22 cellular contexts compared by ENCODE assay signal in the genomic region with DNA sequence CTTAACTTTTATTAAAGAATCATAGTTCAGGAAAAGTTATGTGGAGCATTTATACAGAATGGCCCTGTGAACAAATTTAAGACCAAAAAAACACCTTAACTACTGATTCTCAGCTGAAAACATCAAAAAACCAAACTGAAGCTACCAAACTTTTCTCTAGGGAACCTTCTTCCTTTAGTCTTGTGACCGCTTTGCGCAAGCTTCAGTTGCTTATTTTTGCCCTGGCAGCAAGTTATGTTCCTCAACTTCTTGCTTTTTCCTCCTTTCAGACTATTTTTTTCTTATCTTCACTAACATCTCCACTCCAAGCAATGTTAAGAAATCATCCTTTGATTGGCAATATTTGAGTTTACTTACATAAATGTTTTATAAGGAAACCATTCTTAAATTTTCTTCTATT.
DNase-seq lines count a peak whose midpoint lies in the region; ATAC-seq and TF ChIP-seq lines count a peak whose summit lies in the region.
"Had no signal": no experiment of that assay in that cellular context is flagged by ENCODE, and none has a peak within 500 bp of the region (broad histone marks: within the 10 kb centered on the region; RNA-seq: fewer than 3 reads in every experiment).

No MANE protein-coding gene starts in this region.

- no peak overlapping the region for H3K18ac ChIP-seq in H9 (ENCODE audit: insufficient read length, low read depth, low read length)

- no peak overlapping the region for H4K91ac ChIP-seq in H9 (ENCODE audit: insufficient read length, low read depth, low read length)

- peak overlapping the region; percentile 41 for H3K4me3 ChIP-seq in OCI-LY7 (ENCODE audit: low read depth, low read length, poor library complexity, severe bottlenecking)
- H3K4me3 ChIP-seq in fibroblast of villous mesenchyme (ENCODE audit: low read depth, low read length), result no peak overlapping the region
- no peak overlapping the region for H3K4me3 ChIP-seq in upper lobe of right lung
- H3K4me3 ChIP-seq: lung had no signal

- H3K23me2 ChIP-seq in H9 (ENCODE audit: insufficient read length, low read depth, low read length, poor library complexity, severe bottlenecking), result no peaks in the 10 kb centered on the region

- H3K27ac Mint-ChIP-seq in activated CD8-positive, alpha-beta memory T cell treated with anti-CD3 and anti-CD28 coated beads, Interleukin-2, amount 10 ng/mL, durations not matched to agents 7 days and 5 days, result peak overlapping the region; percentile 4
- no peak overlapping the region for H3K27ac Mint-ChIP-seq in H9
- H3K27ac Mint-ChIP-seq: activated T-helper 1 cell treated with anti-CD3 and anti-CD28 coated beads, Interleukin-12 subunit alpha, Interleukin-12 subunit beta, Interleukin-2, Interleukin-4 antibody, amounts not matched to agents 30 ng/mL and 10 ng/mL and 1 ng/mL, durations not matched to agents 14 hours and 24 hours and 36 hours; CD4-positive, alpha-beta T cell; immature natural killer cell; type B pancreatic cell had no signal

- H3K4ac ChIP-seq in H9 (ENCODE audit: low read depth, low read length), result no peak overlapping the region

- H2BK15ac ChIP-seq in H9 (ENCODE audit: low read depth, low read length), result no peak overlapping the region

- H4K20me1 ChIP-seq in OCI-LY7 (ENCODE audit: insufficient read depth, low read length), result no peaks in the 10 kb centered on the region
- H4K20me1 ChIP-seq in H9 (ENCODE audit: control insufficient read depth, insufficient read depth, insufficient read length), result no peaks in the 10 kb centered on the region

- H4K5ac ChIP-seq in H9 (ENCODE audit: insufficient read length, low read depth, low read length), result no peak overlapping the region

- H3K9me3 ChIP-seq in OCI-LY7 (ENCODE audit: low read length) (no peaks in the 10 kb centered on the region), upper lobe of right lung (no peaks in the 10 kb centered on the region), H9 (ENCODE audit: control insufficient read depth, low read depth, low read length) (no peaks in the 10 kb centered on the region)

- no peak overlapping the region for H3K4me3 Mint-ChIP-seq in activated CD8-positive, alpha-beta memory T cell treated with anti-CD3 and anti-CD28 coated beads, Interleukin-2, amount 10 ng/mL, durations not matched to agents 7 days and 5 days
- no peak overlapping the region for H3K4me3 Mint-ChIP-seq in H9
- H3K4me3 Mint-ChIP-seq: activated T-helper 1 cell treated with anti-CD3 and anti-CD28 coated beads, Interleukin-12 subunit alpha, Interleukin-12 subunit beta, Interleukin-2, Interleukin-4 antibody, amounts not matched to agents 30 ng/mL and 10 ng/mL and 1 ng/mL, durations not matched to agents 14 hours and 24 hours and 36 hours; CD4-positive, alpha-beta T cell; immature natural killer cell; type B pancreatic cell had no signal

- peak overlapping the region; percentile 72 for H3K27ac ChIP-seq in OCI-LY7 (ENCODE audit: low read depth, low read length, poor library complexity, severe bottlenecking)
- H3K27ac ChIP-seq in upper lobe of right lung, result no peak overlapping the region
- H3K27ac ChIP-seq in H9 (ENCODE audit: insufficient read length, low read depth, low read length), result no peak overlapping the region
- H3K27ac ChIP-seq: 22Rv1 had no signal

- no peaks in the 10 kb centered on the region for H3K79me2 ChIP-seq in OCI-LY7 (ENCODE audit: insufficient read depth, low read depth, low read length)
- no peaks in the 10 kb centered on the region for H3K79me2 ChIP-seq in H9 (ENCODE audit: insufficient read depth, low read length)

- TF ChIP-seq CTCF in OCI-LY7 (conservative IDR thresholded peaks at IDR 0.05; ENCODE audit: low read length) (no peak), fibroblast of villous mesenchyme (IDR thresholded peaks at IDR 0.05; ENCODE audit: insufficient read depth, low read depth, low read length) (no peak), upper lobe of right lung (IDR thresholded peaks at IDR 0.05) (no peak), H9 (conservative IDR thresholded peaks at IDR 0.05) (no peak)

- CTCF ChIA-PET in activated CD8-positive, alpha-beta memory T cell treated with anti-CD3 and anti-CD28 coated beads, Interleukin-2, amount 10 ng/mL, durations not matched to agents 7 days and 5 days (lab: Charles Lee), result no interaction called here
- CTCF ChIA-PET in OCI-LY7 (lab: Charles Lee; ENCODE audit: unreplicated experiment), result no interaction called here

- no peak for ATAC-seq in activated CD8-positive, alpha-beta memory T cell treated with anti-CD3 and anti-CD28 coated beads, Interleukin-2, amount 10 ng/mL, durations not matched to agents 7 days and 5 days
- ATAC-seq in upper lobe of right lung, result peak; percentile 31

- H3K9me3 Mint-ChIP-seq in activated CD8-positive, alpha-beta memory T cell treated with anti-CD3 and anti-CD28 coated beads, Interleukin-2, amount 10 ng/mL, durations not matched to agents 7 days and 5 days (ENCODE audit: low read depth), result peaks cover 3% of the 10 kb centered on the region
- no peaks in the 10 kb centered on the region for H3K9me3 Mint-ChIP-seq in H9
- H3K9me3 Mint-ChIP-seq: activated T-helper 1 cell treated with anti-CD3 and anti-CD28 coated beads, Interleukin-12 subunit alpha, Interleukin-12 subunit beta, Interleukin-2, Interleukin-4 antibody, amounts not matched to agents 30 ng/mL and 10 ng/mL and 1 ng/mL, durations not matched to agents 14 hours and 24 hours and 36 hours; immature natural killer cell; type B pancreatic cell had no signal

- no peak overlapping the region for H3K14ac ChIP-seq in H9 (ENCODE audit: insufficient read depth, low read length)

- H3K79me1 ChIP-seq in H9 (ENCODE audit: insufficient read depth, low read depth, low read length, poor library complexity, severe bottlenecking), result no peaks in the 10 kb centered on the region

- no peak overlapping the region for H2BK5ac ChIP-seq in H9 (ENCODE audit: insufficient read length, low read length)

- H2BK120ac ChIP-seq in H9 (ENCODE audit: low read depth, low read length, poor library complexity, severe bottlenecking), result no peak overlapping the region

- WGBS in H9 (ENCODE audit: extremely low coverage, insufficient read length, low lambda C conversion rate), result no CpG with 5 or more reads among the region's 2 CpGs

- H3K36me3 Mint-ChIP-seq in activated CD8-positive, alpha-beta memory T cell treated with anti-CD3 and anti-CD28 coated beads, Interleukin-2, amount 10 ng/mL, durations not matched to agents 7 days and 5 days, result peaks cover 7% of the 10 kb centered on the region
- no peaks in the 10 kb centered on the region for H3K36me3 Mint-ChIP-seq in H9 (ENCODE audit: insufficient read depth in 1 of 3, low read depth in 3 of 3)

- no peak for TF ChIP-seq POLR2A in erythroblast (IDR thresholded peaks at IDR 0.05; ENCODE audit: low read length)

- H3K56ac ChIP-seq in H9 (ENCODE audit: insufficient read length, low read depth, low read length), result no peak overlapping the region

- H3K4me2 ChIP-seq in OCI-LY7 (ENCODE audit: low read length) (peak overlapping the region; percentile 64), H9 (ENCODE audit: insufficient read depth, insufficient read length, low read length) (no peak overlapping the region)

- H3K4me1 ChIP-seq in OCI-LY7 (ENCODE audit: insufficient read depth, low read length, poor library complexity, severe bottlenecking) (peaks cover 40% of the 10 kb centered on the region), upper lobe of right lung (no peaks in the 10 kb centered on the region), H9 (ENCODE audit: insufficient read depth, low read length) (no peaks in the 10 kb centered on the region)

- H3K23ac ChIP-seq in H9 (ENCODE audit: insufficient read length, low read depth, low read length), result no peak overlapping the region

- H2AK5ac ChIP-seq in H9 (ENCODE audit: insufficient read length, low read length), result no peak overlapping the region

- H3K27me3 Mint-ChIP-seq in activated CD8-positive, alpha-beta memory T cell treated with anti-CD3 and anti-CD28 coated beads, Interleukin-2, amount 10 ng/mL, durations not matched to agents 7 days and 5 days, result peaks cover 4% of the 10 kb centered on the region
- no peaks in the 10 kb centered on the region for H3K27me3 Mint-ChIP-seq in H9 (ENCODE audit: low read depth)
- H3K27me3 Mint-ChIP-seq: CD4-positive, alpha-beta T cell; type B pancreatic cell had no signal

- H4K8ac ChIP-seq in H9 (replicated peaks; ENCODE audit: insufficient read length, low read depth, low read length), result no peak overlapping the region

- H3K9ac ChIP-seq in H9 (ENCODE audit: extremely low read depth, insufficient read length, low read length), result no peak overlapping the region

- no peak overlapping the region for H3T11ph ChIP-seq in H9 (ENCODE audit: low read length)

- H2AFZ ChIP-seq in OCI-LY7 (ENCODE audit: low read length) (peak overlapping the region; percentile 60; the same call in 1 of the 2 replicates), H9 (ENCODE audit: low read length) (no peak overlapping the region)

- no peak overlapping the region for H2BK20ac ChIP-seq in H9 (ENCODE audit: low read depth, low read length, poor library complexity, severe bottlenecking)

- POLR2A ChIA-PET in OCI-LY7 (lab: Charles Lee), result interaction anchor here (0.7 to 1.5 kb wide), 11 partner anchors 9 to 98 kb away, joined by 3 to 13 read pairs (median 4); no protein-coding TSS in a partner anchor

- DNase-seq in activated CD8-positive, alpha-beta memory T cell treated with anti-CD3 and anti-CD28 coated beads, Interleukin-2, amount 10 ng/mL, durations not matched to agents 7 days and 5 days, result no peak
- DNase-seq in activated CD8-positive, alpha-beta memory T cell treated with anti-CD3 and anti-CD28 coated beads for 24 hours, result no peak
- DNase-seq in OCI-LY7 (ENCODE audit: low spot score), result peak; percentile 44
- peak; percentile 73 for DNase-seq in fibroblast of villous mesenchyme (ENCODE audit: low read depth)
- no peak for DNase-seq in upper lobe of right lung
- no peak for DNase-seq in H9
- DNase-seq in NCI-H187 (lab: John Stamatoyannopoulos, UW), result no peak
- DNase-seq in erythroblast (lab: John Stamatoyannopoulos, UW), result no peak
- DNase-seq: activated CD4-positive, alpha-beta T cell treated with anti-CD3 and anti-CD28 coated beads, Interleukin-2, amount 50 U/mL, for 48 hours; CD4-positive, alpha-beta T cell; DMS79 treated with DMSO at 0.1 percent for 48 hours; glutamatergic neuron; immature natural killer cell; NCI-H2081 treated with DMSO at 0.1 percent for 48 hours; NCI-H524 treated with DMSO at 0.1 percent for 48 hours; stimulated activated CD4-positive, alpha-beta T cell treated with anti-CD3 and anti-CD28 coated beads, Interleukin-15, amount 100 ng/mL, for 24 hours; stimulated activated naive CD4-positive, alpha-beta T cell; SW 1271 had no signal

- BruUV-seq in OCI-LY7 (replicated peaks; lab: Mats Ljungman, UMichigan), result no TSS peak

- H3K4me1 Mint-ChIP-seq in activated CD8-positive, alpha-beta memory T cell treated with anti-CD3 and anti-CD28 coated beads, Interleukin-2, amount 10 ng/mL, durations not matched to agents 7 days and 5 days, result no peaks in the 10 kb centered on the region
- H3K4me1 Mint-ChIP-seq in H9, result peaks cover 0 to 5% of the 10 kb centered on the region in 2 experiments; a peak in 1 of 4 replicates
- H3K4me1 Mint-ChIP-seq: immature natural killer cell had no signal

- H3K27me3 ChIP-seq in upper lobe of right lung (no peaks in the 10 kb centered on the region), H9 (ENCODE audit: insufficient read depth, low read length) (no peaks in the 10 kb centered on the region)

- H3K9me2 ChIP-seq in OCI-LY7 (ENCODE audit: insufficient read depth, low read length), result no peaks in the 10 kb centered on the region

- intact Hi-C loops in OCI-LY7 (cut with micrococcal nuclease; ENCODE audit: unreplicated experiment), result no loop called here
- intact Hi-C loops in upper lobe of right lung (cut with DNase I), result no loop called here

- H3K36me3 ChIP-seq in OCI-LY7 (ENCODE audit: insufficient read depth, low read length) (no peaks in the 10 kb centered on the region; the same call in 1 of the 2 replicates), upper lobe of right lung (no peaks in the 10 kb centered on the region)

- no peak overlapping the region for H2BK12ac ChIP-seq in H9 (ENCODE audit: insufficient read length, low read depth, low read length)

Comparison
In these comparisons a context has a peak if more than half of its experiments do, and no peak if none do; other contexts are left out.
1. DNase-seq: peak in OCI-LY7 (single experiment) and fibroblast of villous mesenchyme (single experiment); none in activated CD8-positive, alpha-beta memory T cell treated with anti-CD3 and anti-CD28 coated beads, Interleukin-2, amount 10 ng/mL, durations not matched to agents 7 days and 5 days (single experiment), activated CD8-positive, alpha-beta memory T cell treated with anti-CD3 and anti-CD28 coated beads for 24 hours (single experiment), upper lobe of right lung (single experiment), H9 (single experiment), NCI-H187 (0 of 2) and erythroblast (0 of 2).